ENCODE assay signal across 1 cellular context in genomic region chr20:37346232-37346525, GRCh38.
TF ChIP-seq lines count a peak whose summit lies in the region.

No MANE protein-coding gene starts in this region.

TF ChIP-seq in GM23338, 12 proteins besides CTCF, POLR2A, EP300 and RAD21 (continued from another document):
- TF ChIP-seq ZNF462 (CRISPR knock-in tag; IDR thresholded peaks at IDR 0.05) (no peak), JUNB (IDR thresholded peaks at IDR 0.05; ENCODE audit: unreplicated experiment) (no peak)
